Comparison of ENCODE assay signal across 21 cellular contexts in genomic region chr10:127370601-127371000, GRCh38.
DNase-seq lines count a peak whose midpoint lies in the region; ATAC-seq, FAIRE-seq and TF ChIP-seq lines count a peak whose summit lies in the region.
"Had no signal": no experiment of that assay in that cellular context is flagged by ENCODE, and none has a peak within 500 bp of the region (broad histone marks: within the 10 kb centered on the region; RNA-seq: fewer than 3 reads in every experiment).

No MANE protein-coding gene starts in this region.

- H3K27me3 ChIP-seq in upper lobe of left lung = no peaks in the 10 kb centered on the region
- H3K27me3 ChIP-seq: BLaER1 had no signal

- WGBS in upper lobe of left lung, 2 donors = 96 to 99% methylated on average over 7 of the region's 7 CpGs

- ATAC-seq in upper lobe of left lung (ENCODE audit: low FRiP score in 2 of 2) = no peak
- ATAC-seq: CD8-positive, alpha-beta T cell had no signal

- TF ChIP-seq EP300 in upper lobe of left lung (IDR thresholded peaks at IDR 0.05) = no peak

- H3K4me1 ChIP-seq in upper lobe of left lung = no peaks in the 10 kb centered on the region
- H3K4me1 ChIP-seq: Caco-2, HAP-1 had no signal

- H3K9me3 ChIP-seq in upper lobe of left lung = no peaks in the 10 kb centered on the region
- H3K9me3 ChIP-seq: BLaER1, Caco-2, HAP-1 had no signal

- peaks cover 0 to 26% (median 15%) of the 10 kb centered on the region in 4 donors for H3K36me3 ChIP-seq in upper lobe of left lung
- H3K36me3 ChIP-seq: BLaER1, HAP-1 had no signal

- no peak overlapping the region for H3K27ac ChIP-seq in upper lobe of left lung
- H3K27ac ChIP-seq: 22Rv1, BLaER1, C4-2B had no signal

- no peak overlapping the region for H3K4me3 ChIP-seq in upper lobe of left lung
- H3K4me3 ChIP-seq: BLaER1, HAP-1 had no signal

- peak; percentile 31 for DNase-seq in NCI-H82 (lab: John Stamatoyannopoulos, UW)
- no peak for DNase-seq in NCI-H82 treated with DMSO at 0.1 percent for 48 hours (lab: John Stamatoyannopoulos, UW; ENCODE audit: unreplicated experiment)
- peak; percentile 14 for DNase-seq in inferior parietal cortex (ENCODE audit: extremely low spot score)
- DNase-seq in superior temporal gyrus (ENCODE audit: extremely low spot score) = peak; percentile 42
- no peak for DNase-seq in frontal cortex (ENCODE audit: low spot score in 2 of 2)
- no peak for DNase-seq in upper lobe of left lung
- DNase-seq: Caco-2; CD4-positive, CD25-positive, alpha-beta regulatory T cell; CD8-positive, alpha-beta T cell; DMS79 treated with DMSO at 0.1 percent for 48 hours; GF-D8; GOT3; HFFc6 had no signal

- no peak for TF ChIP-seq CTCF in upper lobe of left lung (IDR thresholded peaks at IDR 0.05)

- no peak for FAIRE-seq in frontal cortex (lab: Jason Lieb, UNC)
- FAIRE-seq: A204.1, GM12891, GM18507, H54 had no signal

- no peak for TF ChIP-seq POLR2A in upper lobe of left lung (IDR thresholded peaks at IDR 0.05)

Comparison
In these comparisons a context has a peak if more than half of its experiments do, and no peak if none do; other contexts are left out.
1. DNase-seq: peak in NCI-H82 (single experiment), inferior parietal cortex (single experiment) and superior temporal gyrus (single experiment); none in NCI-H82 treated with DMSO at 0.1 percent for 48 hours (single experiment), frontal cortex (0 of 2) and upper lobe of left lung (0 of 2).